ENCODE assay signal across 8 cellular contexts in genomic region chr17:59565171-59565958, GRCh38. TPM values are rescaled to one million over a fixed set of nuclear protein-coding genes. Genes with fewer than 3 reads are reported as not detected.
DNase-seq lines count a peak whose midpoint lies in the region; ATAC-seq, FAIRE-seq and TF ChIP-seq lines count a peak whose summit lies in the region.

Gene DHX40 (plus strand): TSS chr17:59565610. CDS start chr17:59565672, 62 bp downstream.

- H2AFZ ChIP-seq in Karpas-422 (ENCODE audit: low read length) = peak within 1 kb of the TSS; percentile 91

- peak; percentile 85 for DNase-seq in DMS 273 treated with DMSO at 0.1 percent for 48 hours (lab: John Stamatoyannopoulos, UW)
- DNase-seq in Karpas-422 = peak; percentile 98
- DNase-seq in RCC 7860 (ENCODE audit: low spot score) = peak; percentile 79
- DNase-seq in activated T-cell treated with anti-CD3 and anti-CD28 coated beads, Interleukin-2, amount 50 U/mL, for 72 hours = peak; percentile 96
- peak; percentile 80 for DNase-seq in esophagus squamous epithelium (lab: John Stamatoyannopoulos, UW)
- peak; percentile 91 for DNase-seq in myocyte (ENCODE audit: low read depth)
- DNase-seq in stimulated activated CD8-positive, alpha-beta memory T cell treated with anti-CD3 and anti-CD28 coated beads, Interleukin-7, amount 100 ng/mL, for 4 hours (ENCODE audit: low read depth in 2 of 2) = peak; percentile 93 to 94

- WGBS in esophagus squamous epithelium, 2 donors = 30 to 32% methylated on average over 21 to 26 of the region's 62 CpGs

- peak; percentile 80 for ATAC-seq in GM21723 (IDR thresholded peaks at IDR 0.05; ENCODE audit: unreplicated experiment)
- ATAC-seq in activated T-cell treated with anti-CD3 and anti-CD28 coated beads, Interleukin-2, amount 50 U/mL, for 72 hours (replicated peaks in 1 of 2) = peak; percentile 93 to 97

- H3K27me3 Mint-ChIP-seq in activated T-cell treated with anti-CD3 and anti-CD28 coated beads, Interleukin-2, amount 50 U/mL, for 72 hours (ENCODE audit: low read depth) = no peaks in the 10 kb centered on the region

- H3K4me1 Mint-ChIP-seq in activated T-cell treated with anti-CD3 and anti-CD28 coated beads, Interleukin-2, amount 50 U/mL, for 72 hours (ENCODE audit: low read depth) = peaks cover 21% of the 10 kb centered on the region

- no peaks in the 10 kb centered on the region for H3K9me2 ChIP-seq in Karpas-422 (replicated peaks; ENCODE audit: insufficient read depth, low read length)

- peaks cover 16% of the 10 kb centered on the region for H3K4me1 ChIP-seq in Karpas-422 (ENCODE audit: low read length)
- H3K4me1 ChIP-seq in esophagus squamous epithelium = peaks cover 0 to 19% (median 7%) of the 10 kb centered on the region in 3 donors

- H3K79me2 ChIP-seq in Karpas-422 (ENCODE audit: low read length) = peaks cover 28% of the 10 kb centered on the region

- peak within 1 kb of the TSS; percentile 99 to 100 for H3K4me3 Mint-ChIP-seq in activated T-cell treated with anti-CD3 and anti-CD28 coated beads, Interleukin-2, amount 50 U/mL, for 72 hours

- H3K27ac ChIP-seq in Karpas-422 (ENCODE audit: low read length) (peak within 1 kb of the TSS; percentile 38; the same call in 1 of the 2 replicates), esophagus squamous epithelium (peak within 1 kb of the TSS; percentile 83 to 92 (median 86))

- peak in 1 of 6 experiments; percentile 29 for TF ChIP-seq CTCF in esophagus squamous epithelium (IDR thresholded peaks at IDR 0.05)

- H3K9me3 Mint-ChIP-seq in activated T-cell treated with anti-CD3 and anti-CD28 coated beads, Interleukin-2, amount 50 U/mL, for 72 hours = peaks cover 4 to 5% of the 10 kb centered on the region in 2 donors

- peak in 2 of 4 donors; percentile 35 to 57 for TF ChIP-seq POLR2A in esophagus squamous epithelium (IDR thresholded peaks at IDR 0.05)

- peak within 1 kb of the TSS; percentile 99 for H3K4me2 ChIP-seq in Karpas-422 (ENCODE audit: low read depth, low read length, poor library complexity, severe bottlenecking)

- H3K27me3 ChIP-seq in Karpas-422 (ENCODE audit: low read length) (no peaks in the 10 kb centered on the region), esophagus squamous epithelium (no peaks in the 10 kb centered on the region)

- H3K9me3 ChIP-seq in Karpas-422 (ENCODE audit: low read length) = no peaks in the 10 kb centered on the region
- H3K9me3 ChIP-seq in esophagus squamous epithelium = no peaks in the 10 kb centered on the region

- H3K36me3 ChIP-seq in Karpas-422 (ENCODE audit: insufficient read depth, low read length) = peaks cover 4% of the 10 kb centered on the region; the same call in 1 of the 2 replicates
- peaks cover 0 to 2% (median 0%) of the 10 kb centered on the region in 3 donors for H3K36me3 ChIP-seq in esophagus squamous epithelium

- intact Hi-C loops in esophagus squamous epithelium (cut with DNase I) = no loop called here

- H3K4me3 ChIP-seq in Karpas-422 (ENCODE audit: low read length) (peak within 1 kb of the TSS; percentile 95), esophagus squamous epithelium (peak within 1 kb of the TSS; percentile 72 to 98 (median 94))

- no peak for FAIRE-seq in RCC 7860 (lab: Jason Lieb, UNC)

- no peaks in the 10 kb centered on the region for H4K20me1 ChIP-seq in Karpas-422 (ENCODE audit: insufficient read depth, low read depth, low read length)

- peak within 1 kb of the TSS; percentile 89 for H3K9ac ChIP-seq in Karpas-422 (ENCODE audit: low read length)

- H3K36me3 Mint-ChIP-seq in activated T-cell treated with anti-CD3 and anti-CD28 coated beads, Interleukin-2, amount 50 U/mL, for 72 hours (ENCODE audit: insufficient read depth in 2 of 2) = peaks cover 2 to 13% of the 10 kb centered on the region in 2 donors

- peak within 1 kb of the TSS; percentile 98 for H3K27ac Mint-ChIP-seq in activated T-cell treated with anti-CD3 and anti-CD28 coated beads, Interleukin-2, amount 50 U/mL, for 72 hours

RNA-seq across cellular contexts. Expression of gene DHX40, which starts in this region (rescaled TPM):
- total RNA-seq in Karpas-422 (2014; rRNA removed; shearing (Covaris generic); ENCODE audit: low replicate concordance) = 51.8 and 58.7 TPM in 2 replicates
- 10 to 100 TPM; 35.9 to 37.5 TPM for total RNA-seq in activated T-cell treated with anti-CD3 and anti-CD28 coated beads, Interleukin-2, amount 50 U/mL, for 72 hours
- 10 to 100 TPM; 10.5 to 42.0 (median 25.0) TPM for total RNA-seq in esophagus squamous epithelium
- 29.8 and 37.1 TPM in 2 replicates for total RNA-seq in myocyte
- polyA plus RNA-seq in myocyte (2012) = 17.7 TPM

Comparison
In these comparisons a context has a peak if more than half of its experiments do, and no peak if none do; other contexts are left out.
1. Peak in every context shown above with its lines: DNase-seq, ATAC-seq, H3K4me3 ChIP-seq and H3K27ac ChIP-seq.